ENCODE assay signal across 24 cellular contexts in genomic region chr6:159933077-159933476, GRCh38. TPM values are rescaled to one million over a fixed set of nuclear protein-coding genes. Genes with fewer than 3 reads are reported as not detected.
"Had no signal": no experiment of that assay in that cellular context is flagged by ENCODE, and none has a peak within 500 bp of the region (broad histone marks: within the 10 kb centered on the region; RNA-seq: fewer than 3 reads in every experiment).

No MANE protein-coding gene starts in this region.

- H3K4me3 ChIP-seq: cardiac muscle cell had no signal

- H3K27me3 ChIP-seq: brain microvascular endothelial cell had no signal

- H3K27ac ChIP-seq: brain microvascular endothelial cell, cardiac muscle cell had no signal

- H3K36me3 ChIP-seq: brain microvascular endothelial cell, cardiac muscle cell had no signal

- ATAC-seq: activated CD4-positive, alpha-beta T cell treated with anti-CD3 and anti-CD28 coated beads for 36 hours; activated T-helper 17 cell treated with anti-CD3 and anti-CD28 coated beads, Interleukin-2, amount 50 U/mL, for 72 hours; T-helper 17 cell had no signal

- DNase-seq: activated B cell treated with CpG ODN at 0.5 μM for 24 hours; activated CD4-positive, alpha-beta memory T cell treated with anti-CD3 and anti-CD28 coated beads, Interleukin-2, amount 10 ng/mL, durations not matched to agents 7 days and 5 days; activated CD4-positive, alpha-beta T cell treated with anti-CD3 and anti-CD28 coated beads for 36 hours; activated CD4-positive, alpha-beta T cell treated with anti-CD3 and anti-CD28 coated beads, Interleukin-2, amount 50 U/mL, for 1 hour; activated gamma-delta T cell; activated naive CD4-positive, alpha-beta T cell treated with anti-CD3 and anti-CD28 coated beads for 36 hours; activated T-cell treated with anti-CD3 and anti-CD28 coated beads for 4 hours; activated T-cell treated with anti-CD3 and anti-CD28 coated beads, Interleukin-2, amount 50 U/mL, for 48 hours; brain microvascular endothelial cell; NCI-H1092; NCI-H1417; NCI-H1694; NCI-H2029 treated with DMSO at 0.1 percent for 48 hours; NCI-H345; NCI-H510A; NCI-H526 treated with DMSO at 0.1 percent for 48 hours; NCI-H82; SIG-M5; T-helper 17 cell; T-helper 9 cell had no signal

RNA-seq across cellular contexts. Expression of gene MAS1, which starts 42.3 kb away (rescaled TPM):
- total RNA-seq: activated B cell treated with CpG ODN at 0.5 μM for 24 hours; activated CD4-positive, alpha-beta memory T cell treated with anti-CD3 and anti-CD28 coated beads, Interleukin-2, amount 10 ng/mL, durations not matched to agents 7 days and 5 days; activated CD4-positive, alpha-beta T cell treated with anti-CD3 and anti-CD28 coated beads for 36 hours; activated CD8-positive, alpha-beta memory T cell treated with anti-CD3 and anti-CD28 coated beads for 36 hours; activated naive CD4-positive, alpha-beta T cell treated with anti-CD3 and anti-CD28 coated beads for 36 hours; activated T-helper 17 cell treated with anti-CD3 and anti-CD28 coated beads, Interleukin-2, amount 50 U/mL, for 72 hours; cardiac muscle cell; RPMI7951; T-helper 17 cell had no signal
- polyA plus RNA-seq: cardiac muscle cell had no signal
